8 cellular contexts compared by ENCODE assay signal in genomic region chr9:128818839-128819715, GRCh38. TPM values are rescaled to one million over a fixed set of nuclear protein-coding genes. Genes with fewer than 3 reads are reported as not detected.
DNase-seq lines count a peak whose midpoint lies in the region; ATAC-seq and TF ChIP-seq lines count a peak whose summit lies in the region.

No MANE protein-coding gene starts in this region.

- peak; percentile 24 for ATAC-seq in GM21529 (IDR thresholded peaks at IDR 0.05; ENCODE audit: unreplicated experiment)

- no peak for TF ChIP-seq POLR2A in lower leg skin (IDR thresholded peaks at IDR 0.05)

- intact Hi-C loops in lower leg skin (cut with DNase I; ENCODE audit: low total_unique reads), result no loop called here

- H3K4me3 ChIP-seq in Jurkat, Clone E6-1 (ENCODE audit: low read length), result peak overlapping the region; percentile 67
- H3K4me3 ChIP-seq in coronary artery (peak overlapping the region; percentile 79), lower leg skin (ENCODE audit: low read depth, poor library complexity, severe bottlenecking) (peak overlapping the region; percentile 37)

- TF ChIP-seq CTCF in VCaP (conservative IDR thresholded peaks at IDR 0.05) (no peak), coronary artery (IDR thresholded peaks at IDR 0.05) (no peak), lower leg skin (IDR thresholded peaks at IDR 0.05) (no peak)

- peak overlapping the region; percentile 89 for H3K27ac ChIP-seq in VCaP
- H3K27ac ChIP-seq in coronary artery, result peak overlapping the region; percentile 53 to 90

- peak; percentile 40 for DNase-seq in EL
- no peak for DNase-seq in Jurkat, Clone E6-1 (ENCODE audit: low read depth, low spot score)
- no peak for DNase-seq in coronary artery (ENCODE audit: low spot score)
- DNase-seq in lower leg skin (ENCODE audit: low spot score in 2 of 2), result no peak
- peak; percentile 45 for DNase-seq in stimulated activated CD4-positive, alpha-beta T cell treated with anti-CD3 and anti-CD28 coated beads, Interleukin-4, amount 100 ng/mL, for 24 hours
- DNase-seq in NCI-H226, result no peak

- WGBS in lower leg skin, 2 donors, result 9 to 11% methylated on average over 45 to 55 of the region's 90 CpGs

RNA-seq across cellular contexts. Expression of gene ENDOG, which starts 0.8 kb away (rescaled TPM):
- polyA plus RNA-seq in Jurkat, Clone E6-1 (2012; ENCODE audit: insufficient read depth, insufficient read length), result 37.4 TPM
- total RNA-seq in lower leg skin, result 10 to 100 TPM; 12.5 to 34.7 (median 25.5) TPM

RNA-seq across cellular contexts. Expression of gene SPOUT1, which starts 10.5 kb away (rescaled TPM):
- polyA plus RNA-seq in Jurkat, Clone E6-1 (2012; ENCODE audit: insufficient read depth, insufficient read length), result 98.0 TPM
- total RNA-seq in lower leg skin, result 10 to 100 TPM; 15.0 to 41.5 (median 32.3) TPM

RNA-seq across cellular contexts. Expression of gene TBC1D13, which starts 32.0 kb away (rescaled TPM):
- 17.1 TPM for polyA plus RNA-seq in Jurkat, Clone E6-1 (2012; ENCODE audit: insufficient read depth, insufficient read length)
- 10 to 100 TPM in 3 of 4 donors, 1 to 10 TPM in 1; 5.0 to 14.8 (median 12.8) TPM for total RNA-seq in lower leg skin

RNA-seq across cellular contexts. Expression of gene ZER1, which starts 47.4 kb away (rescaled TPM):
- 10.7 TPM for polyA plus RNA-seq in Jurkat, Clone E6-1 (2012; ENCODE audit: insufficient read depth, insufficient read length)
- 100 to 1,000 TPM in 1 of 4 donors, 10 to 100 TPM in 3; 66.5 to 104 (median 73.2) TPM for total RNA-seq in lower leg skin

Comparison
In these comparisons a context has a peak if more than half of its experiments do, and no peak if none do; other contexts are left out.
1. DNase-seq: peak in EL (single experiment) and stimulated activated CD4-positive, alpha-beta T cell treated with anti-CD3 and anti-CD28 coated beads, Interleukin-4, amount 100 ng/mL, for 24 hours (single experiment); none in Jurkat, Clone E6-1 (single experiment), coronary artery (single experiment), lower leg skin (0 of 2) and NCI-H226 (single experiment).
2. Peak in every context shown above with its lines, with median percentiles within 50 percentile points of each other: H3K4me3 ChIP-seq.